8 cellular contexts compared by ENCODE assay signal in genomic region chr5:103139264-103139865, GRCh38. TPM values are rescaled to one million over a fixed set of nuclear protein-coding genes. Genes with fewer than 3 reads are reported as not detected.
DNase-seq lines count a peak whose midpoint lies in the region; ATAC-seq and TF ChIP-seq lines count a peak whose summit lies in the region.

No MANE protein-coding gene starts in this region.

- no peak overlapping the region for H3K27ac ChIP-seq in psoas muscle

- H3K4me3 ChIP-seq in psoas muscle, result no peak overlapping the region

- H3K36me3 ChIP-seq in psoas muscle (ENCODE audit: insufficient read depth in 1 of 2, low read depth in 1 of 2), result peaks cover 0 to 56% of the 10 kb centered on the region in 2 donors

- 3 to 6% (median 3%) methylated on average over 2 of the region's 2 CpGs for WGBS in psoas muscle, 3 donors

- no peaks in the 10 kb centered on the region for H3K4me1 ChIP-seq in psoas muscle

- peak; percentile 88 for TF ChIP-seq CTCF in GM12873 (IDR thresholded peaks at IDR 0.05; ENCODE audit: insufficient read depth, low read depth, low read length, missing control alignments)
- TF ChIP-seq CTCF in psoas muscle (IDR thresholded peaks at IDR 0.05), result peak; percentile 94

- DNase-seq in NCI-H1048 (lab: John Stamatoyannopoulos, UW) (peak; percentile 28), SKM-1 treated with dmso at 0.1 percent for 144 hours (lab: John Stamatoyannopoulos, UW; ENCODE audit: unreplicated experiment) (peak; percentile 65), Right ventricle myocardium inferior (ENCODE audit: missing footprints) (peak; percentile 79), psoas muscle (peak; percentile 53 to 75), NCI-H128 (lab: John Stamatoyannopoulos, UW; ENCODE audit: unreplicated experiment) (no peak)
- DNase-seq in activated naive CD4-positive, alpha-beta T cell treated with anti-CD3 and anti-CD28 coated beads, Interleukin-2, amount 50 U/mL, for 72 hours (ENCODE audit: low spot score in 2 of 2), result peak; percentile 67 to 82

- intact Hi-C loops in Right ventricle myocardium inferior (cut with DNase I), result loop anchor here (2.0 to 10.0 kb wide), 2 partner anchors 457 to 555 kb away; no protein-coding TSS in a partner anchor
- intact Hi-C loops in psoas muscle (cut with DNase I), result loop anchor here in 1 of 2 donors (5.0 kb wide), 1 partner anchor 557 kb away; no protein-coding TSS in a partner anchor

- H3K27me3 ChIP-seq in psoas muscle (ENCODE audit: insufficient read depth in 3 of 3, low read length in 2 of 3), result no peaks in the 10 kb centered on the region

- no peaks in the 10 kb centered on the region for H3K9me3 ChIP-seq in psoas muscle

- peak; percentile 99 for ATAC-seq in HG02588 (IDR thresholded peaks at IDR 0.05; ENCODE audit: unreplicated experiment)
- peak; percentile 92 to 93 for ATAC-seq in activated naive CD4-positive, alpha-beta T cell treated with anti-CD3 and anti-CD28 coated beads, Interleukin-2, amount 50 U/mL, for 72 hours
- ATAC-seq in Right ventricle myocardium inferior, result peak; percentile 85
- peak; percentile 76 to 92 (median 87) for ATAC-seq in psoas muscle

- H3K9me3 Mint-ChIP-seq in activated naive CD4-positive, alpha-beta T cell treated with anti-CD3 and anti-CD28 coated beads, Interleukin-2, amount 50 U/mL, for 72 hours, result no peaks in the 10 kb centered on the region

- peaks cover 5 to 7% of the 10 kb centered on the region in 2 donors for H3K36me3 Mint-ChIP-seq in activated naive CD4-positive, alpha-beta T cell treated with anti-CD3 and anti-CD28 coated beads, Interleukin-2, amount 50 U/mL, for 72 hours

- H3K27ac Mint-ChIP-seq in activated naive CD4-positive, alpha-beta T cell treated with anti-CD3 and anti-CD28 coated beads, Interleukin-2, amount 50 U/mL, for 72 hours, result peak overlapping the region in 1 of 2 donors; percentile 65

RNA-seq across cellular contexts. Expression of gene PPIP5K2, which starts 19.3 kb away (rescaled TPM):
- 10 to 100 TPM; 50.0 to 58.9 TPM for total RNA-seq in activated naive CD4-positive, alpha-beta T cell treated with anti-CD3 and anti-CD28 coated beads, Interleukin-2, amount 50 U/mL, for 72 hours
- total RNA-seq in Right ventricle myocardium inferior (49.4 TPM), psoas muscle (10 to 100 TPM in 1 of 4 donors, 1 to 10 TPM in 3; 7.4 to 11.0 (median 8.9) TPM)
- 1 to 10 TPM; 4.5 to 6.6 (median 6.5) TPM for polyA plus RNA-seq in psoas muscle

RNA-seq across cellular contexts. Expression of gene GIN1, which starts 19.4 kb away (rescaled TPM):
- total RNA-seq in activated naive CD4-positive, alpha-beta T cell treated with anti-CD3 and anti-CD28 coated beads, Interleukin-2, amount 50 U/mL, for 72 hours, result 10 to 100 TPM; 11.1 to 12.6 TPM
- total RNA-seq in Right ventricle myocardium inferior, result 17.1 TPM
- total RNA-seq in psoas muscle, result 10 to 100 TPM in 3 of 4 donors, 1 to 10 TPM in 1; 9.4 to 12.5 (median 11.8) TPM
- 10 to 100 TPM in 1 of 3 donors, 1 to 10 TPM in 2; 7.8 to 12.1 (median 8.9) TPM for polyA plus RNA-seq in psoas muscle
